Comparison of ENCODE assay signal across 9 cellular contexts in the genomic region with DNA sequence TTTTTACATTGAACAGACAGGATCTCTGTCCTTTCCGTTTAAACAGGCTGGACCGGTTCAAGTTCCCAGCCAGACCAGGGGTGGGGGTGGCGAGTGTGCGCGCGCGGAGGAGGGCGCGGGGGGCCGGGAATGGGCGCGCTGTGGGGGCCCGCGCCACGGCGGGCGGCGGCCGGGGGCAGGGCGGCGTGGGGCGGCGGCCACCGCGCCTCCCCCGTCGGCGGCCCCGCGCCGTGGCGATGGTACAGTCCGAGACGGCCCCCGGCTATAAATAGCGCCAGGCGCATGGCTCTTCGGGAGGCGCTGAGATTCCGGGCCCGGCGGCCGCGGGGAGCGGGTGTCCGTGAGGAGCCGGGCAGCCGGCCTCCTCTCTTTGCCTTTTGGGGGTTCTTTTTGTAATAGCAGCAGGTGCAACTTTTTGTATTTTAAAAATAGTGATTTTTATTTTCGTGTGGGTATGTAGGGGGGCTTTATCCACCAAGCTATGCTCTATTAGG. TPM values are rescaled to one million over a fixed set of nuclear protein-coding genes. Genes with fewer than 3 reads are reported as not detected.
DNase-seq lines count a peak whose midpoint lies in the region; ATAC-seq and TF ChIP-seq lines count a peak whose summit lies in the region.
"Had no signal": no experiment of that assay in that cellular context is flagged by ENCODE, and none has a peak within 500 bp of the region (broad histone marks: within the 10 kb centered on the region; RNA-seq: fewer than 3 reads in every experiment).

No MANE protein-coding gene starts in this region.

- no peaks in the 10 kb centered on the region for H3K79me2 ChIP-seq in H9 (ENCODE audit: insufficient read depth, low read length)

- H3K4me1 Mint-ChIP-seq in H9 = peaks cover 20 to 34% of the 10 kb centered on the region in 2 experiments
- H3K4me1 Mint-ChIP-seq in natural killer cell treated with Interleukin-12 subunit alpha and Interleukin-12 subunit beta and Interleukin-15 and Interleukin-18, amount 100 ng/mL, for 72 hours (ENCODE audit: low read depth in 2 of 2) = peaks cover 5 to 7% of the 10 kb centered on the region in 2 donors

- no peak overlapping the region for H2BK20ac ChIP-seq in H9 (ENCODE audit: low read depth, low read length, poor library complexity, severe bottlenecking)

- H3K27me3 ChIP-seq in H9 (ENCODE audit: insufficient read depth, low read length) = peaks cover 40% of the 10 kb centered on the region
- H3K27me3 ChIP-seq in WERI-Rb-1 (ENCODE audit: insufficient read depth, low read depth, severe bottlenecking) = peaks cover 4% of the 10 kb centered on the region
- peaks cover 22 to 96% (median 88%) of the 10 kb centered on the region in 7 donors for H3K27me3 ChIP-seq in heart right ventricle
- H3K27me3 ChIP-seq in rectal smooth muscle tissue (ENCODE audit: control insufficient read depth, insufficient read depth, low read length) = peaks cover 16% of the 10 kb centered on the region

- intact Hi-C loops in heart right ventricle (cut with DNase I) = no loop called here

- TF ChIP-seq CTCF in H9 (conservative IDR thresholded peaks at IDR 0.05) (no peak), WERI-Rb-1 (IDR thresholded peaks at IDR 0.05; ENCODE audit: low read depth, low read length) (no peak), heart right ventricle (IDR thresholded peaks at IDR 0.05) (no peak)

- H3K4me1 ChIP-seq in H9 (ENCODE audit: insufficient read depth, low read length) = peaks cover 3% of the 10 kb centered on the region; the same call in 1 of the 2 replicates
- peaks cover 5 to 31% (median 26%) of the 10 kb centered on the region in 9 donors for H3K4me1 ChIP-seq in heart right ventricle
- H3K4me1 ChIP-seq in rectal smooth muscle tissue (ENCODE audit: control insufficient read depth, insufficient read depth, low read length) = no peaks in the 10 kb centered on the region

- H3K4me3 ChIP-seq in WERI-Rb-1 (ENCODE audit: low read depth, low read length) (peak overlapping the region; percentile 79), heart right ventricle (peak overlapping the region; percentile 30 to 67 (median 56)), rectal smooth muscle tissue (ENCODE audit: low read length) (peak overlapping the region; percentile 62)

- H4K20me1 ChIP-seq in H9 (ENCODE audit: control insufficient read depth, insufficient read depth, insufficient read length) = no peaks in the 10 kb centered on the region

- no peaks in the 10 kb centered on the region; the same call in 1 of the 2 replicates for H3K36me3 ChIP-seq in WERI-Rb-1
- H3K36me3 ChIP-seq in heart right ventricle = no peaks in the 10 kb centered on the region
- no peaks in the 10 kb centered on the region for H3K36me3 ChIP-seq in rectal smooth muscle tissue (ENCODE audit: control insufficient read depth, insufficient read depth, low read length)

- H3K9me3 Mint-ChIP-seq in H9 = no peaks in the 10 kb centered on the region; a peak in 3 of 5 replicates
- H3K9me3 Mint-ChIP-seq in natural killer cell treated with Interleukin-12 subunit alpha and Interleukin-12 subunit beta and Interleukin-15 and Interleukin-18, amount 100 ng/mL, for 72 hours = no peaks in the 10 kb centered on the region

- H2AK5ac ChIP-seq in H9 (ENCODE audit: insufficient read length, low read length) = no peak overlapping the region

- H3K27ac Mint-ChIP-seq in H9 = peak overlapping the region in 1 of 3 experiments; percentile 93; a peak in 1 of 7 replicates
- no peak overlapping the region for H3K27ac Mint-ChIP-seq in natural killer cell treated with Interleukin-12 subunit alpha and Interleukin-12 subunit beta and Interleukin-15 and Interleukin-18, amount 100 ng/mL, for 72 hours

- H2AFZ ChIP-seq in H9 (ENCODE audit: low read length) = no peak overlapping the region

- peak overlapping the region; percentile 82 to 96 for H3K4me3 Mint-ChIP-seq in H9
- no peak overlapping the region for H3K4me3 Mint-ChIP-seq in natural killer cell treated with Interleukin-12 subunit alpha and Interleukin-12 subunit beta and Interleukin-15 and Interleukin-18, amount 100 ng/mL, for 72 hours

- H4K5ac ChIP-seq in H9 (ENCODE audit: insufficient read length, low read depth, low read length) = no peak overlapping the region

- no CpG with 5 or more reads among the region's 49 CpGs for WGBS in H9 (ENCODE audit: extremely low coverage, insufficient read length, low lambda C conversion rate)
- WGBS in heart right ventricle, 2 donors = 1% methylated on average over 39 to 49 of the region's 49 CpGs

- H2BK5ac ChIP-seq in H9 (ENCODE audit: insufficient read length, low read length) = no peak overlapping the region

- H4K8ac ChIP-seq in H9 (replicated peaks; ENCODE audit: insufficient read length, low read depth, low read length) = no peak overlapping the region

- H2BK15ac ChIP-seq in H9 (ENCODE audit: low read depth, low read length) = no peak overlapping the region

- peaks cover 0 to 3% (median 0%) of the 10 kb centered on the region in 3 experiments; a peak in 1 of 7 replicates for H3K36me3 Mint-ChIP-seq in H9 (ENCODE audit: insufficient read depth in 1 of 3, low read depth in 3 of 3)
- H3K36me3 Mint-ChIP-seq in natural killer cell treated with Interleukin-12 subunit alpha and Interleukin-12 subunit beta and Interleukin-15 and Interleukin-18, amount 100 ng/mL, for 72 hours = no peaks in the 10 kb centered on the region

- H4K91ac ChIP-seq in H9 (ENCODE audit: insufficient read length, low read depth, low read length) = no peak overlapping the region

- peaks cover 98% of the 10 kb centered on the region for H3K27me3 Mint-ChIP-seq in H9 (ENCODE audit: low read depth)
- H3K27me3 Mint-ChIP-seq in natural killer cell treated with Interleukin-12 subunit alpha and Interleukin-12 subunit beta and Interleukin-15 and Interleukin-18, amount 100 ng/mL, for 72 hours = peaks cover 58 to 72% of the 10 kb centered on the region in 2 donors

- H2BK12ac ChIP-seq in H9 (ENCODE audit: insufficient read length, low read depth, low read length) = no peak overlapping the region

- H3K9me3 ChIP-seq in H9 (ENCODE audit: control insufficient read depth, low read depth, low read length) (no peaks in the 10 kb centered on the region), WERI-Rb-1 (ENCODE audit: severe bottlenecking) (no peaks in the 10 kb centered on the region), heart right ventricle (no peaks in the 10 kb centered on the region)

- no peak overlapping the region for H3K9ac ChIP-seq in H9 (ENCODE audit: extremely low read depth, insufficient read length, low read length)
- H3K9ac ChIP-seq in rectal smooth muscle tissue (ENCODE audit: low read length) = no peak overlapping the region

- ATAC-seq in heart right ventricle = peak; percentile 72 to 87 (median 81)
- no peak for ATAC-seq in HG02885 (IDR thresholded peaks at IDR 0.05; ENCODE audit: poor library complexity, unreplicated experiment)
- no peak for ATAC-seq in natural killer cell treated with Interleukin-12 subunit alpha and Interleukin-12 subunit beta and Interleukin-15 and Interleukin-18, amount 100 ng/mL, for 72 hours

- H3K23ac ChIP-seq in H9 (ENCODE audit: insufficient read length, low read depth, low read length) = no peak overlapping the region

- H3T11ph ChIP-seq in H9 (ENCODE audit: low read length) = no peak overlapping the region

- no peaks in the 10 kb centered on the region for H3K79me1 ChIP-seq in H9 (ENCODE audit: insufficient read depth, low read depth, low read length, poor library complexity, severe bottlenecking)

- peaks cover 20% of the 10 kb centered on the region for H3K23me2 ChIP-seq in H9 (ENCODE audit: insufficient read length, low read depth, low read length, poor library complexity, severe bottlenecking)

- H3K4me2 ChIP-seq in H9 (ENCODE audit: insufficient read depth, insufficient read length, low read length) = peak overlapping the region; percentile 84

- no peak overlapping the region for H3K56ac ChIP-seq in H9 (ENCODE audit: insufficient read length, low read depth, low read length)

- no peak overlapping the region for H3K14ac ChIP-seq in H9 (ENCODE audit: insufficient read depth, low read length)

- H3K18ac ChIP-seq in H9 (ENCODE audit: insufficient read length, low read depth, low read length) = no peak overlapping the region

- no peak overlapping the region for H3K27ac ChIP-seq in H9 (ENCODE audit: insufficient read length, low read depth, low read length)
- peak overlapping the region; percentile 81 for H3K27ac ChIP-seq in WERI-Rb-1
- no peak overlapping the region for H3K27ac ChIP-seq in heart right ventricle
- no peak overlapping the region for H3K27ac ChIP-seq in rectal smooth muscle tissue (ENCODE audit: low read depth, low read length)

- H2BK120ac ChIP-seq in H9 (ENCODE audit: low read depth, low read length, poor library complexity, severe bottlenecking) = no peak overlapping the region

- H3K4ac ChIP-seq in H9 (ENCODE audit: low read depth, low read length) = no peak overlapping the region

- DNase-seq in 8988T (peak; percentile 97), H9 (peak; percentile 60), WERI-Rb-1 (peak; percentile 78), heart right ventricle (peak; percentile 54 to 61), SIG-M5 treated with dmso at 0.1 percent for 504 hours (lab: John Stamatoyannopoulos, UW; ENCODE audit: unreplicated experiment) (no peak)
- no peak for DNase-seq in natural killer cell treated with Interleukin-12 subunit alpha and Interleukin-12 subunit beta and Interleukin-15 and Interleukin-18, amount 100 ng/mL, for 72 hours (ENCODE audit: low spot score)

RNA-seq across cellular contexts. Expression of a gene that starts 0.4 kb away (rescaled TPM):
- total RNA-seq in H9 (2021) = 1.1 and 1.5 TPM in 2 replicates
- total RNA-seq in heart right ventricle = 1 to 10 TPM in 1 of 10 donors, under 1 TPM in 8, not detected in 1; 0.08 to 1.2 (median 0.32) TPM
- polyA plus RNA-seq in heart right ventricle = under 1 TPM; 0.07 TPM
- not detected for total RNA-seq in natural killer cell treated with Interleukin-12 subunit alpha and Interleukin-12 subunit beta and Interleukin-15 and Interleukin-18, amount 100 ng/mL, for 72 hours
- total RNA-seq: activated CD8-positive, alpha-beta memory T cell treated with anti-CD3 and anti-CD28 coated beads for 36 hours had no signal

Comparison
In these comparisons a context has a peak if more than half of its experiments do, and no peak if none do; other contexts are left out.
1. DNase-seq: peak in 8988T (single experiment), H9 (single experiment), WERI-Rb-1 (single experiment) and heart right ventricle (2 of 2); none in SIG-M5 treated with dmso at 0.1 percent for 504 hours (single experiment) and natural killer cell treated with Interleukin-12 subunit alpha and Interleukin-12 subunit beta and Interleukin-15 and Interleukin-18, amount 100 ng/mL, for 72 hours (single experiment).
2. ATAC-seq: peak in heart right ventricle (8 of 8); none in HG02885 (single experiment) and natural killer cell treated with Interleukin-12 subunit alpha and Interleukin-12 subunit beta and Interleukin-15 and Interleukin-18, amount 100 ng/mL, for 72 hours (0 of 2).
3. Peak in every context shown above with its lines, with median percentiles within 50 percentile points of each other: H3K4me3 ChIP-seq.